Comparison of ENCODE assay signal across 9 cellular contexts in the genomic region with DNA sequence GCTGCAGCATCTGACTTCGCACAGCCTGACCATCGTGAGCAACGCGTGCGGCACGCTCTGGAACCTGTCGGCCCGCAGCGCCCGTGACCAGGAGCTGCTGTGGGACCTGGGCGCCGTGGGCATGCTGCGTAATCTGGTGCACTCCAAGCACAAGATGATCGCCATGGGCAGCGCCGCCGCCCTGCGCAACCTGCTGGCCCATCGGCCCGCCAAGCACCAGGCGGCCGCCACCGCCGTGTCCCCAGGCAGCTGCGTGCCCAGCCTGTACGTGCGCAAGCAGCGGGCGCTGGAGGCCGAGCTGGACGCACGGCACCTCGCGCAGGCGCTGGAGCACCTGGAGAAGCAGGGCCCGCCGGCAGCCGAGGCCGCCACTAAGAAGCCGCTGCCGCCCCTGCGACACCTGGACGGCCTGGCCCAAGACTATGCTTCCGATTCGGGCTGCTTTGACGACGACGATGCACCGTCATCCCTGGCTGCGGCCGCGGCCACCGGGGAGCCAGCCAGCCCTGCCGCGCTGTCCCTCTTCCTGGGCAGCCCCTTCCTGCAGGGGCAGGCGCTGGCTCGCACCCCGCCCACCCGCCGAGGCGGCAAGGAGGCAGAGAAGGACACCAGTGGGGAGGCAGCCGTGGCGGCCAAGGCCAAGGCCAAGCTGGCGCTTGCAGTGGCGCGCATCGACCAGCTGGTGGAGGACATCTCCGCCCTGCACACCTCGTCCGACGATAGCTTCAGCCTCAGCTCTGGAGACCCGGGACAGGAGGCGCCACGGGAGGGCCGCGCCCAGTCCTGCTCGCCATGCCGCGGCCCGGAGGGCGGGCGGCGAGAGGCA. TPM values are rescaled to one million over a fixed set of nuclear protein-coding genes. Genes with fewer than 3 reads are reported as not detected.
DNase-seq lines count a peak whose midpoint lies in the region; ATAC-seq, FAIRE-seq and TF ChIP-seq lines count a peak whose summit lies in the region.
"Had no signal": no experiment of that assay in that cellular context is flagged by ENCODE, and none has a peak within 500 bp of the region (broad histone marks: within the 10 kb centered on the region; RNA-seq: fewer than 3 reads in every experiment).

No MANE protein-coding gene starts in this region.

- H3K4me3 ChIP-seq in ascending aorta (no peak overlapping the region), kidney (ENCODE audit: low read length in 2 of 2) (no peak overlapping the region)

- H3K4me1 ChIP-seq in ascending aorta (peaks cover 26 to 27% of the 10 kb centered on the region in 2 donors), kidney (ENCODE audit: control insufficient read depth in 1 of 2, insufficient read depth in 1 of 2, low read depth in 1 of 2, low read length in 2 of 2) (peaks cover 0 to 17% of the 10 kb centered on the region in 2 donors)

- H3K9me3 ChIP-seq in ascending aorta (no peaks in the 10 kb centered on the region), kidney (ENCODE audit: control insufficient read depth in 1 of 2, low read length in 2 of 2) (no peaks in the 10 kb centered on the region)

- H3K27ac ChIP-seq in ascending aorta (no peak overlapping the region), kidney (ENCODE audit: low read depth in 2 of 2, low read length in 2 of 2) (no peak overlapping the region)

- TF ChIP-seq CTCF in ascending aorta (IDR thresholded peaks at IDR 0.05) (peak in 2 of 3 experiments; percentile 6 to 22), kidney (IDR thresholded peaks at IDR 0.05; ENCODE audit: borderline replicate concordance, extremely low read depth, insufficient read depth) (peak; percentile 45), type B pancreatic cell (conservative IDR thresholded peaks at IDR 0.05) (peak; percentile 66)

- peaks cover 16% of the 10 kb centered on the region for H3K27me3 Mint-ChIP-seq in type B pancreatic cell

- H3K27ac Mint-ChIP-seq in type B pancreatic cell: no peak overlapping the region
- H3K27ac Mint-ChIP-seq: IgD-negative memory B cell had no signal

- no peaks in the 10 kb centered on the region for H3K4me1 Mint-ChIP-seq in type B pancreatic cell (ENCODE audit: unreplicated experiment)

- H3K27me3 ChIP-seq in ascending aorta: peaks cover 37% of the 10 kb centered on the region

- peak; percentile 60 for DNase-seq in stimulated activated CD4-positive, alpha-beta T cell treated with anti-CD3 and anti-CD28 coated beads, Interleukin-15, amount 100 ng/mL, for 24 hours
- no peak for DNase-seq in stimulated activated CD4-positive, alpha-beta T cell treated with anti-CD3 and anti-CD28 coated beads, Interleukin-12 subunit alpha, Interleukin-12 subunit beta, amount 100 ng/mL, for 4 hours
- DNase-seq in ascending aorta (ENCODE audit: low spot score in 2 of 2) (no peak), kidney (peak; percentile 84), type B pancreatic cell (ENCODE audit: extremely low spot score, unreplicated experiment) (no peak)
- DNase-seq in activated CD4-positive, CD25-positive, alpha-beta regulatory T cell treated with anti-CD3 and anti-CD28 coated beads, Interleukin-2, amount 50 U/mL, for 72 hours: no peak
- no peak for DNase-seq in activated CD4-positive, CD25-positive, alpha-beta regulatory T cell (lab: John Stamatoyannopoulos, UW)

- intact Hi-C loops in ascending aorta (cut with DNase I): no loop called here
- intact Hi-C loops in kidney (cut with DNase I): no loop called here

- H3K9ac ChIP-seq in kidney (ENCODE audit: low read length in 2 of 2): no peak overlapping the region

- peaks cover 0 to 9% of the 10 kb centered on the region in 2 donors for H3K36me3 ChIP-seq in ascending aorta
- no peaks in the 10 kb centered on the region for H3K36me3 ChIP-seq in kidney (ENCODE audit: control insufficient read depth in 1 of 2, insufficient read depth in 2 of 2, low read length in 2 of 2)

- no peaks in the 10 kb centered on the region for H3K36me3 Mint-ChIP-seq in type B pancreatic cell
- H3K36me3 Mint-ChIP-seq: IgD-negative memory B cell had no signal

- no peaks in the 10 kb centered on the region for H3K9me3 Mint-ChIP-seq in type B pancreatic cell
- H3K9me3 Mint-ChIP-seq: IgD-negative memory B cell had no signal

- FAIRE-seq in kidney (lab: Jason Lieb, UNC): no peak

- ATAC-seq in HG03045 (IDR thresholded peaks at IDR 0.05; ENCODE audit: unreplicated experiment): no peak

- no peak overlapping the region for H3K4me3 Mint-ChIP-seq in type B pancreatic cell

RNA-seq across cellular contexts. Expression of a gene that starts 13.6 kb away (rescaled TPM):
- total RNA-seq in ascending aorta (32.7 TPM), kidney (32.5 TPM), type B pancreatic cell (ENCODE audit: low replicate concordance) (36.6 and 37.5 TPM in 2 replicates)
- 50.9 TPM for polyA plus RNA-seq in kidney (ENCODE audit: insufficient read depth, low read depth, low replicate concordance)

RNA-seq across cellular contexts. Expression of a gene that starts 15.5 kb away (rescaled TPM):
- total RNA-seq in ascending aorta (not detected), kidney (0.25 TPM), type B pancreatic cell (ENCODE audit: low replicate concordance) (1.2 and 9.2 TPM in 2 replicates)
- polyA plus RNA-seq in kidney (ENCODE audit: insufficient read depth, low read depth, low replicate concordance): not detected

RNA-seq across cellular contexts. Expression of a gene that starts 24.7 kb away (rescaled TPM):
- total RNA-seq in ascending aorta (1.5 TPM), kidney (5.3 TPM), type B pancreatic cell (ENCODE audit: low replicate concordance) (9.6 and 12.4 TPM in 2 replicates)
- 5.5 TPM for polyA plus RNA-seq in kidney (ENCODE audit: insufficient read depth, low read depth, low replicate concordance)
- polyA plus RNA-seq: IgD-negative memory B cell had no signal

RNA-seq across cellular contexts. Expression of a gene that starts 25.6 kb away (rescaled TPM):
- 3.2 TPM for total RNA-seq in ascending aorta
- total RNA-seq in kidney: 9.6 TPM
- polyA plus RNA-seq in kidney (ENCODE audit: insufficient read depth, low read depth, low replicate concordance): 60.0 TPM
- 17.3 and 34.5 TPM in 2 replicates for total RNA-seq in type B pancreatic cell (ENCODE audit: low replicate concordance)

RNA-seq across cellular contexts. Expression of a gene that starts 27.2 kb away (rescaled TPM):
- total RNA-seq in ascending aorta (3,111 TPM), kidney (893 TPM), type B pancreatic cell (ENCODE audit: low replicate concordance) (1,251 and 1,344 TPM in 2 replicates)
- 1,823 TPM for polyA plus RNA-seq in kidney (ENCODE audit: insufficient read depth, low read depth, low replicate concordance)

Comparison
In these comparisons a context has a peak if more than half of its experiments do, and no peak if none do; other contexts are left out.
1. DNase-seq: peak in stimulated activated CD4-positive, alpha-beta T cell treated with anti-CD3 and anti-CD28 coated beads, Interleukin-15, amount 100 ng/mL, for 24 hours (single experiment) and kidney (single experiment); none in stimulated activated CD4-positive, alpha-beta T cell treated with anti-CD3 and anti-CD28 coated beads, Interleukin-12 subunit alpha, Interleukin-12 subunit beta, amount 100 ng/mL, for 4 hours (single experiment), ascending aorta (0 of 2), type B pancreatic cell (single experiment), activated CD4-positive, CD25-positive, alpha-beta regulatory T cell treated with anti-CD3 and anti-CD28 coated beads, Interleukin-2, amount 50 U/mL, for 72 hours (single experiment) and activated CD4-positive, CD25-positive, alpha-beta regulatory T cell (0 of 4).
2. CTCF ChIP-seq: peak in every context shown above with its lines; median percentile 66 in type B pancreatic cell; 45 in kidney; 14 in ascending aorta.